In the genomic region with DNA sequence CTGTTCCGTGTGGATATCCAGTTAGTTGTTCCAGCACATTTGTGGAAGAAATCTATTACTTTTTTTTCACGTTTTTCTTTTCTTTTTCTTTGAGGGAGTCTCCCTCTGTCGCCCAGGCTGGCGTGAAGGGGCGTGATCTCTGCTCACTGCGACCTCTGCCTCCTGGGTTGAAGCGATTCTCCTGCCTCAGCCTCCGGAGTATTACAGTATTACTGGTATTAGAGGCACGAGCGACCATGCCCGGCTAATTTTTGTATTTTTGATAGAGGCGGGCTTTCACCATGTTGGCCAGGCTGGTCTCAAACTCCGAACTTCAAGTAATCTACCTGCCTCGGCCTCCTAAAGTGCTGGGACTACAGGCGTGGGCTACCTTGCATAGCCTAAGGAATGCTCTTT, we compare ENCODE assay signal across 7 cellular contexts. TPM values are rescaled to one million over a fixed set of nuclear protein-coding genes. Genes with fewer than 3 reads are reported as not detected.
DNase-seq lines count a peak whose midpoint lies in the region; ATAC-seq and TF ChIP-seq lines count a peak whose summit lies in the region.

No MANE protein-coding gene starts in this region.

- no peaks in the 10 kb centered on the region for H3K27me3 ChIP-seq in KMS-11 (ENCODE audit: insufficient read depth, low read depth)
- peaks cover 30% of the 10 kb centered on the region for H3K27me3 ChIP-seq in iPS-20b (ENCODE audit: insufficient read depth, low read length)

- peak overlapping the region; percentile 65 to 89 for H3K27ac Mint-ChIP-seq in activated naive CD4-positive, alpha-beta T cell treated with anti-CD3 and anti-CD28 coated beads, Interleukin-2, amount 50 U/mL, for 72 hours
- H3K27ac Mint-ChIP-seq in stimulated activated naive CD8-positive, alpha-beta T cell treated with anti-CD3 and anti-CD28 coated beads, Interleukin-15, Interleukin-2, amounts not matched to agents 100 ng/mL and 50 ng/mL, for 24 hours = no peak overlapping the region

- no peak for DNase-seq in activated naive CD4-positive, alpha-beta T cell treated with anti-CD3 and anti-CD28 coated beads, Interleukin-2, amount 50 U/mL, for 72 hours (ENCODE audit: low spot score in 2 of 2)
- no peak for DNase-seq in stimulated activated naive CD4-positive, alpha-beta T cell treated with Interleukin-2 at 50 U/mL for 16 hours (lab: John Stamatoyannopoulos, UW)
- no peak for DNase-seq in activated CD4-positive, alpha-beta T cell treated with anti-CD3 and anti-CD28 coated beads, Interleukin-2, amount 50 U/mL, for 1 hour

- H3K4me1 ChIP-seq in KMS-11 (ENCODE audit: low read depth, poor library complexity, severe bottlenecking) (no peaks in the 10 kb centered on the region), iPS-20b (ENCODE audit: insufficient read depth, low read length) (0 out of 2 replicates have a peak, but pooled peaks cover 4% of the 10 kb centered on the region)

- H3K79me2 ChIP-seq in KMS-11 (ENCODE audit: insufficient read depth, low read depth) = no peaks in the 10 kb centered on the region

- peaks cover 0 to 3% of the 10 kb centered on the region in 2 donors for H3K9me3 Mint-ChIP-seq in activated naive CD4-positive, alpha-beta T cell treated with anti-CD3 and anti-CD28 coated beads, Interleukin-2, amount 50 U/mL, for 72 hours
- H3K9me3 Mint-ChIP-seq in stimulated activated naive CD8-positive, alpha-beta T cell treated with anti-CD3 and anti-CD28 coated beads, Interleukin-15, Interleukin-2, amounts not matched to agents 100 ng/mL and 50 ng/mL, for 24 hours = peaks cover 4% of the 10 kb centered on the region

- no peaks in the 10 kb centered on the region for H3K9me3 ChIP-seq in iPS-20b (ENCODE audit: insufficient read depth, low read depth, low read length)

- peak overlapping the region; percentile 59; the same call in 1 of the 2 replicates for H3K4me2 ChIP-seq in KMS-11

- H3K36me3 ChIP-seq in KMS-11 (ENCODE audit: insufficient read depth) (no peaks in the 10 kb centered on the region), iPS-20b (ENCODE audit: insufficient read depth, low read depth, low read length) (no peaks in the 10 kb centered on the region)

- peaks cover 19 to 28% of the 10 kb centered on the region in 2 donors for H3K36me3 Mint-ChIP-seq in activated naive CD4-positive, alpha-beta T cell treated with anti-CD3 and anti-CD28 coated beads, Interleukin-2, amount 50 U/mL, for 72 hours
- peaks cover 12% of the 10 kb centered on the region for H3K36me3 Mint-ChIP-seq in stimulated activated naive CD8-positive, alpha-beta T cell treated with anti-CD3 and anti-CD28 coated beads, Interleukin-15, Interleukin-2, amounts not matched to agents 100 ng/mL and 50 ng/mL, for 24 hours (ENCODE audit: low read depth)

- H3K4me3 ChIP-seq in KMS-11 (IDR thresholded peaks at IDR 0.05; ENCODE audit: insufficient read depth, low read depth, low read length) (no peak overlapping the region), iPS-20b (ENCODE audit: low read length) (peak overlapping the region; percentile 85)

- H2AFZ ChIP-seq in KMS-11 (ENCODE audit: low read depth) = no peak overlapping the region

- peaks cover 41% of the 10 kb centered on the region for H3K4me1 Mint-ChIP-seq in stimulated activated naive CD8-positive, alpha-beta T cell treated with anti-CD3 and anti-CD28 coated beads, Interleukin-15, Interleukin-2, amounts not matched to agents 100 ng/mL and 50 ng/mL, for 24 hours (ENCODE audit: low read depth)

- H3K27me3 Mint-ChIP-seq in stimulated activated naive CD8-positive, alpha-beta T cell treated with anti-CD3 and anti-CD28 coated beads, Interleukin-15, Interleukin-2, amounts not matched to agents 100 ng/mL and 50 ng/mL, for 24 hours = no peaks in the 10 kb centered on the region

- no peak for TF ChIP-seq CTCF in KMS-11 (conservative IDR thresholded peaks at IDR 0.05; ENCODE audit: low read depth, low read length)

- H4K20me1 ChIP-seq in KMS-11 (ENCODE audit: insufficient read depth) = no peaks in the 10 kb centered on the region

- no peak overlapping the region for H3K27ac ChIP-seq in KMS-11
- H3K27ac ChIP-seq in iPS-20b (ENCODE audit: low read length) = no peak overlapping the region

- peak overlapping the region; percentile 90 for H3K4me3 Mint-ChIP-seq in stimulated activated naive CD8-positive, alpha-beta T cell treated with anti-CD3 and anti-CD28 coated beads, Interleukin-15, Interleukin-2, amounts not matched to agents 100 ng/mL and 50 ng/mL, for 24 hours

- no peak for ATAC-seq in activated naive CD4-positive, alpha-beta T cell treated with anti-CD3 and anti-CD28 coated beads, Interleukin-2, amount 50 U/mL, for 72 hours
- ATAC-seq in GM19452 (IDR thresholded peaks at IDR 0.05; ENCODE audit: unreplicated experiment) = no peak

- H3K9ac ChIP-seq in KMS-11 = no peak overlapping the region
- H3K9ac ChIP-seq in iPS-20b (ENCODE audit: low read depth, low read length) = peak overlapping the region; percentile 74; the same call in 1 of the 2 replicates

RNA-seq across cellular contexts. Expression of a gene that starts 43.6 kb away (rescaled TPM):
- total RNA-seq in activated naive CD4-positive, alpha-beta T cell treated with anti-CD3 and anti-CD28 coated beads, Interleukin-2, amount 50 U/mL, for 72 hours = 10 to 100 TPM; 17.5 to 19.7 TPM

RNA-seq across cellular contexts. Expression of a gene that starts 53.1 kb away (rescaled TPM):
- 10 to 100 TPM; 37.0 to 49.9 TPM for total RNA-seq in activated naive CD4-positive, alpha-beta T cell treated with anti-CD3 and anti-CD28 coated beads, Interleukin-2, amount 50 U/mL, for 72 hours
